Comparison of ENCODE assay signal across 1 cellular context in the genomic region with DNA sequence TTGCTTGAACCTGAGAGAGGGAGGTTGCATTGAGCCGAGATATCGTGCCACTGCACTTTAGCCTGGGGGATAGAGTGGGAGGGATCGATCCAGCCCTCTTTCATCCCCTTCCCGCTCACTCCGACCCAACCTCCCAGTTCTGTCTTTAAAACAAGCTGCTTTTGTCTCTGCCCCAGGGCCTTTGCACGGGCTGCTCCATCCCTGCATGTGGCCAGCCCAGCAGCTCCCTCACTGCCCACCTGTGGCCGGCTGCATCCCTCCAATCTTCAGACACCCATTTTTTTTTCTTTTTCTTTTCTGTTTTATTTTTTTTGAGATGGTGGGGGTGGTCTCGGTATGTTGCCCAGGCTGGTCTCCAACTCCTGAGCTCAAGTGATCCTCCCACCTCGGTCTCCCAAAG.
TF ChIP-seq lines count a peak whose summit lies in the region.

No MANE protein-coding gene starts in this region.

TF ChIP-seq in K562, 482 proteins besides CTCF, POLR2A, EP300 and RAD21:
- no peak for TF ChIP-seq ZNF507 (tag; conservative IDR thresholded peaks at IDR 0.05)
- no peak for TF ChIP-seq NCOA2 (IDR thresholded peaks at IDR 0.05; ENCODE audit: partially characterized antibody in 2 of 2)
- TF ChIP-seq RBM25 (IDR thresholded peaks at IDR 0.05; ENCODE audit: low read depth, low read length, severe bottlenecking): peak; percentile 94
- peak; percentile 85 for TF ChIP-seq BCOR (IDR thresholded peaks at IDR 0.05)
- TF ChIP-seq RCOR1 (IDR thresholded peaks at IDR 0.05; ENCODE audit: borderline replicate concordance in 1 of 2, low read depth in 2 of 2, low read length in 2 of 2): 0 out of 4 replicates have a peak, but pooled peaks of 1 of the 2 experiments have one; percentile 41
- peak; percentile 64; the same call in 1 of the 2 replicates for TF ChIP-seq ZNF121 (CRISPR knock-in tag; conservative IDR thresholded peaks at IDR 0.05)
- no peak for TF ChIP-seq NEUROD1 (IDR thresholded peaks at IDR 0.05; ENCODE audit: borderline replicate concordance, low read depth, low read length, partially characterized antibody)
- peak; percentile 77; the same call in 1 of the 2 replicates for TF ChIP-seq PTBP1 (IDR thresholded peaks at IDR 0.05; ENCODE audit: low read depth, low read length)
- TF ChIP-seq, protein P1, sequence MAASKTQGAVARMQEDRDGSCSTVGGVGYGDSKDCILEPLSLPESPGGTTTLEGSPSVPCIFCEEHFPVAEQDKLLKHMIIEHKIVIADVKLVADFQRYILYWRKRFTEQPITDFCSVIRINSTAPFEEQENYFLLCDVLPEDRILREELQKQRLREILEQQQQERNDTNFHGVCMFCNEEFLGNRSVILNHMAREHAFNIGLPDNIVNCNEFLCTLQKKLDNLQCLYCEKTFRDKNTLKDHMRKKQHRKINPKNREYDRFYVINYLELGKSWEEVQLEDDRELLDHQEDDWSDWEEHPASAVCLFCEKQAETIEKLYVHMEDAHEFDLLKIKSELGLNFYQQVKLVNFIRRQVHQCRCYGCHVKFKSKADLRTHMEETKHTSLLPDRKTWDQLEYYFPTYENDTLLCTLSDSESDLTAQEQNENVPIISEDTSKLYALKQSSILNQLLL (CRISPR knock-in tag; IDR thresholded peaks at IDR 0.05; ENCODE audit: borderline replicate concordance): no peak
- TF ChIP-seq, protein P2, sequence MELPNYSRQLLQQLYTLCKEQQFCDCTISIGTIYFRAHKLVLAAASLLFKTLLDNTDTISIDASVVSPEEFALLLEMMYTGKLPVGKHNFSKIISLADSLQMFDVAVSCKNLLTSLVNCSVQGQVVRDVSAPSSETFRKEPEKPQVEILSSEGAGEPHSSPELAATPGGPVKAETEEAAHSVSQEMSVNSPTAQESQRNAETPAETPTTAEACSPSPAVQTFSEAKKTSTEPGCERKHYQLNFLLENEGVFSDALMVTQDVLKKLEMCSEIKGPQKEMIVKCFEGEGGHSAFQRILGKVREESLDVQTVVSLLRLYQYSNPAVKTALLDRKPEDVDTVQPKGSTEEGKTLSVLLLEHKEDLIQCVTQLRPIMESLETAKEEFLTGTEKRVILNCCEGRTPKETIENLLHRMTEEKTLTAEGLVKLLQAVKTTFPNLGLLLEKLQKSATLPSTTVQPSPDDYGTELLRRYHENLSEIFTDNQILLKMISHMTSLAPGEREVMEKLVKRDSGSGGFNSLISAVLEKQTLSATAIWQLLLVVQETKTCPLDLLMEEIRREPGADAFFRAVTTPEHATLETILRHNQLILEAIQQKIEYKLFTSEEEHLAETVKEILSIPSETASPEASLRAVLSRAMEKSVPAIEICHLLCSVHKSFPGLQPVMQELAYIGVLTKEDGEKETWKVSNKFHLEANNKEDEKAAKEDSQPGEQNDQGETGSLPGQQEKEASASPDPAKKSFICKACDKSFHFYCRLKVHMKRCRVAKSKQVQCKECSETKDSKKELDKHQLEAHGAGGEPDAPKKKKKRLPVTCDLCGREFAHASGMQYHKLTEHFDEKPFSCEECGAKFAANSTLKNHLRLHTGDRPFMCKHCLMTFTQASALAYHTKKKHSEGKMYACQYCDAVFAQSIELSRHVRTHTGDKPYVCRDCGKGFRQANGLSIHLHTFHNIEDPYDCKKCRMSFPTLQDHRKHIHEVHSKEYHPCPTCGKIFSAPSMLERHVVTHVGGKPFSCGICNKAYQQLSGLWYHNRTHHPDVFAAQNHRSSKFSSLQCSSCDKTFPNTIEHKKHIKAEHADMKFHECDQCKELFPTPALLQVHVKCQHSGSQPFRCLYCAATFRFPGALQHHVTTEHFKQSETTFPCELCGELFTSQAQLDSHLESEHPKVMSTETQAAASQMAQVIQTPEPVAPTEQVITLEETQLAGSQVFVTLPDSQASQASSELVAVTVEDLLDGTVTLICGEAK (IDR thresholded peaks at IDR 0.05): no peak
- TF ChIP-seq, protein P2 (CRISPR knock-in tag; IDR thresholded peaks at IDR 0.05): no peak
- peak; percentile 49 to 57; a peak in 3 of 4 replicates for TF ChIP-seq KDM1A (IDR thresholded peaks at IDR 0.05)
- TF ChIP-seq CCNT2 (IDR thresholded peaks at IDR 0.05; ENCODE audit: borderline replicate concordance, extremely low read depth, insufficient read length, low read depth, low read length): no peak
- TF ChIP-seq ESRRA (IDR thresholded peaks at IDR 0.05; ENCODE audit: borderline replicate concordance, low read depth): no peak
- no peak for TF ChIP-seq ZNF77 (CRISPR knock-in tag; IDR thresholded peaks at IDR 0.05)
- no peak for TF ChIP-seq NR2F6 (CRISPR knock-in tag; IDR thresholded peaks at IDR 0.05)
- TF ChIP-seq ARID1B (IDR thresholded peaks at IDR 0.05): no peak
- TF ChIP-seq, protein P3, sequence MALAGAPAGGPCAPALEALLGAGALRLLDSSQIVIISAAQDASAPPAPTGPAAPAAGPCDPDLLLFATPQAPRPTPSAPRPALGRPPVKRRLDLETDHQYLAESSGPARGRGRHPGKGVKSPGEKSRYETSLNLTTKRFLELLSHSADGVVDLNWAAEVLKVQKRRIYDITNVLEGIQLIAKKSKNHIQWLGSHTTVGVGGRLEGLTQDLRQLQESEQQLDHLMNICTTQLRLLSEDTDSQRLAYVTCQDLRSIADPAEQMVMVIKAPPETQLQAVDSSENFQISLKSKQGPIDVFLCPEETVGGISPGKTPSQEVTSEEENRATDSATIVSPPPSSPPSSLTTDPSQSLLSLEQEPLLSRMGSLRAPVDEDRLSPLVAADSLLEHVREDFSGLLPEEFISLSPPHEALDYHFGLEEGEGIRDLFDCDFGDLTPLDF (CRISPR knock-in tag; IDR thresholded peaks at IDR 0.05): no peak
- peak; percentile 86; the same call in 1 of the 2 replicates for TF ChIP-seq SMARCA5 (IDR thresholded peaks at IDR 0.05)
